In the genomic region with DNA sequence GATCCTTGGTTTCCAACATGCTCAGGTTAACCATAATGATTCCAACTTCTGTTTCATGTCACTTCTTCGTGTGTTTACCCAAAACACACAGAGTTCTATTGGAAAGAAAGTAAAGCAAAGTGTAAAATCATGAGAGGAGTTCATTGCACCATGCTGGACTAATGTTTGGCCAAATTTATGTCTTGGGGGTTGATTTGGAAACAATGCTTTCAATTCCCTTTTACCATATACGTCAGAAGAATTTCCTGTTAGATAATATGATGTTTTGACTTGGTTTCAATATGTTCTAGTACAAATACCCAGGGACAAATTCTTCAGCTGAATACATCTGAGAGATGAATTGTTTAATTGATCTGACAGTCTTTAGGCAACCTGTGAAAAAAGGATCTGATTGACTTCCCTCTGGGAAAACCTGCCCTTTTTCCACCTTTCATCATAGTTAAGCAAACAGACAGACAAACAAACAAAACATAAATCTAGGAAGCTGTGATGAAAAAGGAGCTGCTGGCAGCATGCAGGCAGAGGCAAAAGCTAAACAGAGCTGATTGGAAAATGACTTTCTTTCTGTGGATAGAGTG, we compare ENCODE assay signal across 19 cellular contexts. TPM values are rescaled to one million over a fixed set of nuclear protein-coding genes. Genes with fewer than 3 reads are reported as not detected.
A peak's percentile ranks its signal among the peaks of the same experiment; 100 is the strongest.
DNase-seq lines count a peak whose midpoint lies in the region; ATAC-seq, FAIRE-seq and TF ChIP-seq lines count a peak whose summit lies in the region.
"Had no signal": no experiment of that assay in that cellular context is flagged by ENCODE, and none has a peak within 500 bp of the region (broad histone marks: within the 10 kb centered on the region; RNA-seq: fewer than 3 reads in every experiment).

No MANE protein-coding gene starts in this region.

- H3K9ac ChIP-seq in GM12878 (ENCODE audit: control insufficient read depth, insufficient read depth, low read length): no peak overlapping the region

- no peaks in the 10 kb centered on the region for H3K4me1 ChIP-seq in GM12878 (ENCODE audit: control insufficient read depth, insufficient read depth, low read length)
- peaks cover 0 to 13% (median 3%) of the 10 kb centered on the region in 4 donors for H3K4me1 ChIP-seq in right lobe of liver
- H3K4me1 ChIP-seq in upper lobe of right lung: peaks cover 8% of the 10 kb centered on the region
- H3K4me1 ChIP-seq: left ventricle myocardium inferior had no signal

- no TSS peak for BruUV-seq in GM12878 (replicated peaks; lab: Mats Ljungman, UMichigan)

- DNase-seq in SIG-M5 treated with dmso at 0.1 percent for 504 hours (lab: John Stamatoyannopoulos, UW; ENCODE audit: unreplicated experiment) (peak; percentile 71), SIG-M5 (lab: John Stamatoyannopoulos, UW) (no peak), GM12878 (ENCODE audit: low read depth, low spot score) (no peak), right lobe of liver (no peak), upper lobe of right lung (no peak), C1 segment of cervical spinal cord (lab: John Stamatoyannopoulos, UW) (no peak)
- no peak for DNase-seq in activated CD4-positive, CD25-positive, alpha-beta regulatory T cell treated with anti-CD3 and anti-CD28 coated beads, Interleukin-2, amount 50 U/mL, for 72 hours
- DNase-seq: activated CD8-positive, alpha-beta memory T cell treated with anti-CD3 and anti-CD28 coated beads for 24 hours; brain microvascular endothelial cell; Calu3; left ventricle myocardium inferior; NCI-H1105 treated with DMSO at 0.1 percent for 48 hours; NCI-H524 treated with DMSO at 0.1 percent for 48 hours had no signal

- H3K4me2 ChIP-seq in GM12878 (ENCODE audit: control insufficient read depth, insufficient read depth): no peak overlapping the region
- H3K4me2 ChIP-seq: hepatocyte had no signal

- WGBS in GM12878 (ENCODE audit: insufficient coverage, insufficient replicate concordance, low lambda C conversion rate, missing lambda C conversion rate): 0% methylated on average over 2 of the region's 2 CpGs
- WGBS in right lobe of liver (ENCODE audit: insufficient coverage, low coverage, low lambda C conversion rate, missing lambda C conversion rate): 4% methylated on average over 2 of the region's 2 CpGs

- no peak for TF ChIP-seq CTCF in GM12878 (IDR thresholded peaks at IDR 0.05 in 2 of 3, conservative IDR thresholded peaks at IDR 0.05 in 1 of 3; ENCODE audit: control insufficient read depth in 2 of 3, extremely low read depth in 1 of 3, insufficient read depth in 1 of 3, low read depth in 3 of 3, low read length in 3 of 3)
- no peak for TF ChIP-seq CTCF in right lobe of liver (IDR thresholded peaks at IDR 0.05)
- no peak for TF ChIP-seq CTCF in upper lobe of right lung (IDR thresholded peaks at IDR 0.05)

- SMC1A ChIA-PET in GM12878 (lab: Charles Lee; ENCODE audit: uncharacterized antibody, unreplicated experiment): no interaction called here

- no peak overlapping the region for H3K27ac ChIP-seq in GM12878 (ENCODE audit: control insufficient read depth, insufficient read depth)
- peak overlapping the region in 1 of 3 donors; percentile 3 for H3K27ac ChIP-seq in right lobe of liver
- peak overlapping the region; percentile 55 for H3K27ac ChIP-seq in upper lobe of right lung
- H3K27ac ChIP-seq: brain microvascular endothelial cell, hepatocyte, left ventricle myocardium inferior, neutrophil had no signal

- no peaks in the 10 kb centered on the region for H3K79me2 ChIP-seq in GM12878 (ENCODE audit: control insufficient read depth, insufficient read depth, low read length)
- H3K79me2 ChIP-seq: hepatocyte had no signal

- POLR2A ChIA-PET in GM12878 (lab: Charles Lee): no interaction called here

- no peaks in the 10 kb centered on the region for H4K20me1 ChIP-seq in GM12878 (ENCODE audit: control insufficient read depth, insufficient read depth)

- H3K27me3 ChIP-seq in GM12878 (replicated peaks in 1 of 2; ENCODE audit: control insufficient read depth in 2 of 2, insufficient read depth in 2 of 2, low read length in 1 of 2): no peaks in the 10 kb centered on the region
- no peaks in the 10 kb centered on the region for H3K27me3 ChIP-seq in right lobe of liver
- H3K27me3 ChIP-seq in upper lobe of right lung: no peaks in the 10 kb centered on the region
- H3K27me3 ChIP-seq: brain microvascular endothelial cell, hepatocyte, neutrophil had no signal

- peak; percentile 18 for FAIRE-seq in GM12878 (lab: Jason Lieb, UNC)
- FAIRE-seq: A204.1, endometrium had no signal

- RAD21 ChIA-PET in GM12878 (lab: Charles Lee; ENCODE audit: unreplicated experiment): no interaction called here

- TF ChIP-seq POLR2A in GM12878 (IDR thresholded peaks at IDR 0.05; ENCODE audit: low read depth, low read length) (no peak), right lobe of liver (IDR thresholded peaks at IDR 0.05) (no peak)

- CTCF ChIA-PET in GM12878 (lab: Yijun Ruan, JAX): interaction anchor here (0.7 to 1.4 kb wide), 2 partner anchors 15 to 36 kb away, joined by 3 to 4 read pairs; no protein-coding TSS in a partner anchor

- intact Hi-C loops in GM12878 (cut with micrococcal nuclease; ENCODE audit: unreplicated experiment): no loop called here
- intact Hi-C loops in right lobe of liver (cut with DNase I): no loop called here
- intact Hi-C loops in upper lobe of right lung (cut with DNase I): no loop called here

- H3K9me3 ChIP-seq in GM12878 (replicated peaks; ENCODE audit: control insufficient read depth, insufficient read depth, low read length): no peaks in the 10 kb centered on the region
- H3K9me3 ChIP-seq in right lobe of liver: no peaks in the 10 kb centered on the region
- H3K9me3 ChIP-seq in upper lobe of right lung: no peaks in the 10 kb centered on the region
- H3K9me3 ChIP-seq: left ventricle myocardium inferior, neutrophil had no signal

- no peak for TF ChIP-seq RAD21 in GM12878 (IDR thresholded peaks at IDR 0.05; ENCODE audit: insufficient read depth, low read depth, low read length)

- in situ Hi-C loops in GM12878 (cut with MboI): no loop called here

- no peak for ATAC-seq in GM12878
- peak; percentile 67 to 86 (median 80) for ATAC-seq in right lobe of liver
- ATAC-seq in upper lobe of right lung: peak; percentile 37
- no peak for ATAC-seq in GM21723 (IDR thresholded peaks at IDR 0.05; ENCODE audit: unreplicated experiment)
- ATAC-seq: Right ventricle myocardium inferior had no signal

- TF ChIP-seq EP300 in GM12878 (IDR thresholded peaks at IDR 0.05; ENCODE audit: borderline replicate concordance in 1 of 2, control insufficient read depth in 1 of 2, low read depth in 2 of 2, low read length in 2 of 2): no peak

- no peak overlapping the region for H2AFZ ChIP-seq in GM12878 (ENCODE audit: control insufficient read depth, low read depth, low read length)
- H2AFZ ChIP-seq: hepatocyte had no signal

- H3K36me3 ChIP-seq in GM12878 (ENCODE audit: control insufficient read depth in 2 of 2, insufficient read depth in 2 of 2, low read length in 1 of 2) (no peaks in the 10 kb centered on the region), right lobe of liver (no peaks in the 10 kb centered on the region), upper lobe of right lung (no peaks in the 10 kb centered on the region)
- H3K36me3 ChIP-seq: brain microvascular endothelial cell, left ventricle myocardium inferior, neutrophil had no signal

- H3K4me3 ChIP-seq in GM12878: no peak overlapping the region
- no peak overlapping the region for H3K4me3 ChIP-seq in right lobe of liver
- no peak overlapping the region for H3K4me3 ChIP-seq in upper lobe of right lung
- H3K4me3 ChIP-seq: hepatocyte, left ventricle myocardium inferior had no signal

TF ChIP-seq in GM12878, 131 proteins besides CTCF, POLR2A, EP300 and RAD21:
- TF ChIP-seq DPF2 (IDR thresholded peaks at IDR 0.05): no peak
- no peak for TF ChIP-seq MTA2 (IDR thresholded peaks at IDR 0.05; ENCODE audit: low read depth)
- TF ChIP-seq KAT2A (conservative IDR thresholded peaks at IDR 0.05; ENCODE audit: control insufficient read depth, low read depth, low read length): no peak
- no peak for TF ChIP-seq KLF5 (IDR thresholded peaks at IDR 0.05; ENCODE audit: partially characterized antibody)
- no peak for TF ChIP-seq HDAC2 (IDR thresholded peaks at IDR 0.05)
- TF ChIP-seq NR2F1 (conservative IDR thresholded peaks at IDR 0.05): no peak
- TF ChIP-seq SIN3A (IDR thresholded peaks at IDR 0.05; ENCODE audit: low read depth, low read length): no peak
- TF ChIP-seq SREBF2 (IDR thresholded peaks at IDR 0.05; ENCODE audit: low read length): no peak
- no peak for TF ChIP-seq MEF2B (IDR thresholded peaks at IDR 0.05; ENCODE audit: partially characterized antibody, poor library complexity, severe bottlenecking)
- TF ChIP-seq CEBPB (IDR thresholded peaks at IDR 0.05; ENCODE audit: borderline replicate concordance in 1 of 2, low read depth in 2 of 2, low read length in 2 of 2): no peak
- TF ChIP-seq IKZF2 (IDR thresholded peaks at IDR 0.05): no peak
- TF ChIP-seq ZZZ3 (IDR thresholded peaks at IDR 0.05; ENCODE audit: control insufficient read depth, insufficient read length, low read depth): no peak
- TF ChIP-seq, protein P1, sequence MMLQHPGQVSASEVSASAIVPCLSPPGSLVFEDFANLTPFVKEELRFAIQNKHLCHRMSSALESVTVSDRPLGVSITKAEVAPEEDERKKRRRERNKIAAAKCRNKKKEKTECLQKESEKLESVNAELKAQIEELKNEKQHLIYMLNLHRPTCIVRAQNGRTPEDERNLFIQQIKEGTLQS (IDR thresholded peaks at IDR 0.05; ENCODE audit: borderline replicate concordance, extremely low read depth, low read depth, low read length): no peak
- no peak for TF ChIP-seq CREB1 (IDR thresholded peaks at IDR 0.05; ENCODE audit: low read depth)

RNA-seq across cellular contexts. Expression of gene MPHOSPH6, which starts 26.0 kb away (rescaled TPM):
- total RNA-seq in GM12878 (2013; cell fraction: nucleolus; rRNA removed): 17.0 and 20.0 TPM in 2 replicates
- total RNA-seq in GM12878 (2014; rRNA removed) (8.9 and 10.5 TPM in 2 replicates), GM12878 (2014; rRNA removed; fragmentation: Illumina TruSeq; extraction: Trizol) (16.6 and 17.3 TPM in 2 replicates), GM12878 (2021) (9.7 and 10.7 TPM in 2 replicates), right lobe of liver (10 to 100 TPM in 3 of 6 experiments, 1 to 10 TPM in 3; 5.0 to 22.1 (median 9.4) TPM), upper lobe of right lung (24.3 TPM)
- 19.1 TPM for polyA plus RNA-seq in GM12878 (2011; ENCODE audit: low read depth)
- polyA plus RNA-seq in GM12878 (2011; rRNA removed) (9.2 and 13.7 TPM in 2 replicates), GM12878 (2014; fragmentation: Illumina TruSeq; extraction: Trizol) (22.2 and 26.3 TPM in 2 replicates), GM12878 (2014; fragmentation: Nextera tagmentation; extraction: Ambion mirVana) (10 to 100 TPM; 34.9 to 39.6 TPM), GM12878 (2014; rRNA removed) (8.8 and 12.4 TPM in 2 replicates), GM12878 (2016; fragmentation: Nextera tagmentation; extraction: Ambion mirVana) (10 to 100 TPM; 32.4 to 33.0 TPM)
- 2.3 and 2.7 TPM in 2 replicates for polyA plus RNA-seq in GM12878 (2011; cell fraction: cytosol; rRNA removed)
- polyA plus RNA-seq in GM12878 (2011; cell fraction: nucleus; rRNA removed): 5.1 and 5.5 TPM in 2 replicates
- polyA plus RNA-seq in GM12878 (2012): 15.2 and 16.5 TPM in 2 replicates
- 1.7 and 2.5 TPM in 2 replicates for polyA minus RNA-seq in GM12878 (2011; rRNA and poly(A)+ RNA removed)
- polyA minus RNA-seq in GM12878 (2011; cell fraction: cytosol; rRNA and poly(A)+ RNA removed): 0.94 and 2.5 TPM in 2 replicates
- 1.1 and 4.5 TPM in 2 replicates for polyA minus RNA-seq in GM12878 (2011; cell fraction: nucleus; rRNA and poly(A)+ RNA removed)

Comparison
In these comparisons a context has a peak if more than half of its experiments do, and no peak if none do; other contexts are left out.
1. ATAC-seq: peak in right lobe of liver (4 of 4) and upper lobe of right lung (single experiment); none in GM12878 (single experiment) and GM21723 (single experiment).